Comparison of ENCODE assay signal across 1 cellular context in the genomic region with DNA sequence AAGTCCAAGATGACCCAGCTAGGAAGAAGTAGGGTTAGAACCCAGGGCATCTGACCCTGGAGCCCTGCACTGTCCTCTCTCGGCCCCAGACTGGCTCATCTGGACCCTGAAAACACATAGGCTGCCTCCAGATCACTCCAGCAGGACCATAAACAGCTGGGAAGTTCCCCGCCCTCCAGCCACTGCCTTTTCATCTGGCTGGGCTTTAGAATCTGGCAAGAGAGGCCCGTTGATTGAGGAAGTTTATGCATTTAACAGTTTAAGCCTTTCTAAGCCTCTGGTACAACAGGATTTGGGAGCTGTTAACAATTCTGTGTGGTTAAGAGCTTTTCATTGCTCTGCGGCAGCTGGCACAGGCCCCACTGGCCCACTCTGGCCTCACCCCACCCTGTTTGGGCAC.
TF ChIP-seq lines count a peak whose summit lies in the region.

No MANE protein-coding gene starts in this region.

TF ChIP-seq in WTC11, 78 proteins besides CTCF, POLR2A, EP300 and RAD21 (continued from another document):
- no peak for TF ChIP-seq ZNF138 (CRISPR knock-in tag; conservative IDR thresholded peaks at IDR 0.05)
- TF ChIP-seq, protein P1, sequence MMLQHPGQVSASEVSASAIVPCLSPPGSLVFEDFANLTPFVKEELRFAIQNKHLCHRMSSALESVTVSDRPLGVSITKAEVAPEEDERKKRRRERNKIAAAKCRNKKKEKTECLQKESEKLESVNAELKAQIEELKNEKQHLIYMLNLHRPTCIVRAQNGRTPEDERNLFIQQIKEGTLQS (CRISPR knock-in tag; conservative IDR thresholded peaks at IDR 0.05), result no peak
